10 cellular contexts compared by ENCODE assay signal in genomic region chr1:165686121-165686970, GRCh38. TPM values are rescaled to one million over a fixed set of nuclear protein-coding genes. Genes with fewer than 3 reads are reported as not detected.
A peak's percentile ranks its signal among the peaks of the same experiment; 100 is the strongest.
DNase-seq lines count a peak whose midpoint lies in the region; ATAC-seq and TF ChIP-seq lines count a peak whose summit lies in the region.
"Had no signal": no experiment of that assay in that cellular context is flagged by ENCODE, and none has a peak within 500 bp of the region (broad histone marks: within the 10 kb centered on the region; RNA-seq: fewer than 3 reads in every experiment).

No MANE protein-coding gene starts in this region.

- ATAC-seq in GM19035 (IDR thresholded peaks at IDR 0.05; ENCODE audit: unreplicated experiment) (peak; percentile 60), HG03469 (IDR thresholded peaks at IDR 0.05; ENCODE audit: unreplicated experiment) (peak; percentile 50), GM21723 (IDR thresholded peaks at IDR 0.05; ENCODE audit: unreplicated experiment) (no peak)

- CTCF ChIA-PET in CD4-positive, alpha-beta memory T cell (lab: Charles Lee; ENCODE audit: partially characterized antibody), result interaction anchor here (0.7 to 1.6 kb wide), 7 partner anchors 9 to 90 kb away, joined by 3 to 9 read pairs (median 6); partner anchors contain the start of genes ALDH9A1 and TMCO1

- in situ Hi-C loops in astrocyte of the spinal cord (cut with HindIII; ENCODE audit: low sequenced_read_pairs), result no loop called here

- peak overlapping the region in 6 of 8 donors; percentile 40 to 76 (median 64) for H3K4me3 Mint-ChIP-seq in CD4-positive, alpha-beta memory T cell

- no peaks in the 10 kb centered on the region for H3K27me3 Mint-ChIP-seq in CD4-positive, alpha-beta memory T cell

- no peak for DNase-seq in CD4-positive, alpha-beta memory T cell
- DNase-seq in astrocyte of the spinal cord (ENCODE audit: low read depth, low spot score) (no peak), T-helper 9 cell (no peak)
- DNase-seq in activated CD4-positive, alpha-beta T cell treated with anti-CD3 and anti-CD28 coated beads for 48 hours, result no peak
- no peak for DNase-seq in stimulated activated naive CD4-positive, alpha-beta T cell treated with Interleukin-2 at 50 U/mL for 16 hours (lab: John Stamatoyannopoulos, UW)

- H3K9me3 Mint-ChIP-seq in CD4-positive, alpha-beta memory T cell, result peaks cover 0 to 4% (median 2%) of the 10 kb centered on the region in 8 donors

- no peaks in the 10 kb centered on the region for H3K27me3 ChIP-seq in CD4-positive, alpha-beta memory T cell (ENCODE audit: insufficient read depth, low read length)
- H3K27me3 ChIP-seq: esophagus muscularis mucosa, SJSA1 had no signal

- no peaks in the 10 kb centered on the region for H3K9me3 ChIP-seq in CD4-positive, alpha-beta memory T cell (ENCODE audit: control insufficient read depth in 1 of 2, low read length in 2 of 2)
- H3K9me3 ChIP-seq: esophagus muscularis mucosa, SJSA1 had no signal

- H3K36me3 ChIP-seq in CD4-positive, alpha-beta memory T cell (ENCODE audit: insufficient read depth, low read length), result peaks cover 16% of the 10 kb centered on the region

- H3K4me3 ChIP-seq in CD4-positive, alpha-beta memory T cell (ENCODE audit: low read length in 2 of 2), result no peak overlapping the region
- H3K4me3 ChIP-seq in astrocyte of the spinal cord (ENCODE audit: low read depth, low read length), result no peak overlapping the region
- H3K4me3 ChIP-seq: esophagus muscularis mucosa, SJSA1 had no signal

- POLR2A ChIA-PET in CD4-positive, alpha-beta memory T cell (lab: Charles Lee; ENCODE audit: partially characterized antibody), result interaction anchor here (1.5 to 2.6 kb wide), 2 partner anchors 12 to 83 kb away, joined by 5 to 18 read pairs; partner anchors contain the start of genes ALDH9A1 and TMCO1

- H3K27ac ChIP-seq in CD4-positive, alpha-beta memory T cell (ENCODE audit: low read depth, low read length), result no peak overlapping the region
- H3K27ac ChIP-seq: esophagus muscularis mucosa, SJSA1 had no signal

- peaks cover 28 to 64% (median 47%) of the 10 kb centered on the region in 4 donors for H3K4me1 Mint-ChIP-seq in CD4-positive, alpha-beta memory T cell

- H3K36me3 Mint-ChIP-seq in CD4-positive, alpha-beta memory T cell, result peaks cover 67 to 76% of the 10 kb centered on the region in 2 donors

- H3K4me1 ChIP-seq in CD4-positive, alpha-beta memory T cell (ENCODE audit: insufficient read depth, low read length), result peaks cover 23% of the 10 kb centered on the region
- H3K4me1 ChIP-seq: SJSA1 had no signal

- TF ChIP-seq CTCF in astrocyte of the spinal cord (IDR thresholded peaks at IDR 0.05; ENCODE audit: low read depth, low read length), result peak; percentile 15

- intact Hi-C loops in CD4-positive, alpha-beta memory T cell (cut with micrococcal nuclease), result no loop called here

- peak overlapping the region; percentile 17 to 84 (median 72) for H3K27ac Mint-ChIP-seq in CD4-positive, alpha-beta memory T cell

RNA-seq across cellular contexts. Expression of gene ALDH9A1, which starts 12.0 kb away (rescaled TPM):
- 10 to 100 TPM; 45.2 to 47.1 TPM for total RNA-seq in CD4-positive, alpha-beta memory T cell
- 100 to 1,000 TPM in 1 of 2 donors, 10 to 100 TPM in 1; 94.8 to 106 TPM for polyA plus RNA-seq in CD4-positive, alpha-beta memory T cell

RNA-seq across cellular contexts. Expression of gene MGST3, which starts 55.3 kb away (rescaled TPM):
- total RNA-seq in CD4-positive, alpha-beta memory T cell, result 10 to 100 TPM; 67.6 to 74.0 TPM
- polyA plus RNA-seq in CD4-positive, alpha-beta memory T cell, result 100 to 1,000 TPM; 171 to 176 TPM
